1 cellular context compared by ENCODE assay signal in the genomic region with DNA sequence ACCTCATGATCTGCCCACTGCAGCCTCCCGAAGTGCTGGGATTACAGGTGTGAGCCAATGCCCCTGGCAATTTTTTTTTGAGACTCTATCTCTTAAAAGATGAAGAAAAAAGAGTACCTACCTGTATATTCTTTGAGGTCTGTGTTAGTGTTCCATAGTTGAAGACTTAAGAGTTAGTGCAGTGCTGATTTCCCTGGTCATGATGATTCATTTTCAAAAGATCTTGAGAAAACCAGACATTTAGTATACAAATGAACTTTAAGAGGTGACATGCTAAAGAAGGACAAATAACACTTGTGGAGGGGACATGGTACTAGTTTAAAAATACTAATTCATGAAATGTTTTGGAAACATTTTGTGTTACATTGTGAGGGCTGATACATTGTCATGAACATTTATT.
TF ChIP-seq lines count a peak whose summit lies in the region.

No MANE protein-coding gene starts in this region.

TF ChIP-seq in IMR-90, 13 proteins besides CTCF, POLR2A, EP300 and RAD21:
- TF ChIP-seq RFX5 (IDR thresholded peaks at IDR 0.05; ENCODE audit: low read depth, low read length) (no peak), SMC3 (IDR thresholded peaks at IDR 0.05; ENCODE audit: low read depth, low read length) (no peak), MAFK (IDR thresholded peaks at IDR 0.05; ENCODE audit: low read depth, low read length) (no peak)
